In genomic region chr1:33430751-33431593, GRCh38 we compare ENCODE assay signal across 8 cellular contexts. TPM values are rescaled to one million over a fixed set of nuclear protein-coding genes. Genes with fewer than 3 reads are reported as not detected.
DNase-seq lines count a peak whose midpoint lies in the region; ATAC-seq and TF ChIP-seq lines count a peak whose summit lies in the region.

Gene PHC2, minus strand, starts transcription at chr1:33431095. Its CDS starts 55,556 bp downstream, at chr1:33375539.

- peak within 1 kb of the TSS in 6 of 10 donors; percentile 1 to 67 (median 31) for H3K27ac Mint-ChIP-seq in naive thymus-derived CD8-positive, alpha-beta T cell
- no peak within 1 kb of the TSS for H3K27ac Mint-ChIP-seq in stimulated activated memory B cell treated with anti-CD40 and anti-IgM and Interleukin-4, amounts not matched to agents 10 μg/mL and 1 μg/mL and 100 μg/mL, for 72 hours

- peaks cover 0 to 4% (median 2%) of the 10 kb centered on the region in 4 donors for H3K4me1 Mint-ChIP-seq in naive thymus-derived CD8-positive, alpha-beta T cell
- H3K4me1 Mint-ChIP-seq in stimulated activated memory B cell treated with anti-CD40 and anti-IgM and Interleukin-4, amounts not matched to agents 10 μg/mL and 1 μg/mL and 100 μg/mL, for 72 hours: no peaks in the 10 kb centered on the region

- H3K9me2 ChIP-seq in Loucy (replicated peaks; ENCODE audit: low read depth, low read length): no peaks in the 10 kb centered on the region

- H3K9me3 Mint-ChIP-seq in naive thymus-derived CD8-positive, alpha-beta T cell: no peaks in the 10 kb centered on the region
- H3K9me3 Mint-ChIP-seq in stimulated activated memory B cell treated with anti-CD40 and anti-IgM and Interleukin-4, amounts not matched to agents 10 μg/mL and 1 μg/mL and 100 μg/mL, for 72 hours: no peaks in the 10 kb centered on the region

- no peak within 1 kb of the TSS for H3K9ac ChIP-seq in Loucy (ENCODE audit: low read depth, low read length, poor library complexity, severe bottlenecking)

- POLR2A ChIA-PET in naive thymus-derived CD8-positive, alpha-beta T cell (lab: Charles Lee): no interaction called here

- TF ChIP-seq CTCF in Loucy (conservative IDR thresholded peaks at IDR 0.05; ENCODE audit: low read length) (no peak), fibroblast of pulmonary artery (IDR thresholded peaks at IDR 0.05; ENCODE audit: low read length, missing control alignments) (no peak)

- peak within 1 kb of the TSS; percentile 70 for H3K4me3 ChIP-seq in Loucy (ENCODE audit: low read length, poor library complexity, severe bottlenecking)
- peak within 1 kb of the TSS; percentile 62 for H3K4me3 ChIP-seq in fibroblast of pulmonary artery (replicated peaks; ENCODE audit: low read depth, low read length)

- H3K27me3 Mint-ChIP-seq in naive thymus-derived CD8-positive, alpha-beta T cell: peaks cover 0 to 7% (median 4%) of the 10 kb centered on the region in 5 donors
- peaks cover 10% of the 10 kb centered on the region for H3K27me3 Mint-ChIP-seq in stimulated activated memory B cell treated with anti-CD40 and anti-IgM and Interleukin-4, amounts not matched to agents 10 μg/mL and 1 μg/mL and 100 μg/mL, for 72 hours

- peaks cover 7% of the 10 kb centered on the region for H3K27me3 ChIP-seq in Loucy (ENCODE audit: insufficient read depth, low read length, poor library complexity, severe bottlenecking)

- no peaks in the 10 kb centered on the region for H3F3A ChIP-seq in Loucy (ENCODE audit: low read depth)

- H2AFZ ChIP-seq in Loucy (ENCODE audit: low read length): peak within 1 kb of the TSS; percentile 82

- H3K79me2 ChIP-seq in Loucy (ENCODE audit: insufficient read depth, low read length): no peaks in the 10 kb centered on the region

- no peaks in the 10 kb centered on the region for H3K36me3 ChIP-seq in Loucy (ENCODE audit: insufficient read depth, low read length)

- no peaks in the 10 kb centered on the region for H4K20me1 ChIP-seq in Loucy (ENCODE audit: insufficient read depth, low read length, poor library complexity, severe bottlenecking)

- peaks cover 5% of the 10 kb centered on the region for H3K4me1 ChIP-seq in Loucy (ENCODE audit: insufficient read depth, low read length, poor library complexity, severe bottlenecking)

- DNase-seq in DMS53 treated with DMSO at 0.1 percent for 48 hours (lab: John Stamatoyannopoulos, UW; ENCODE audit: unreplicated experiment) (peak; percentile 96), GOT3 (lab: John Stamatoyannopoulos, UW) (peak; percentile 83), SHP77 treated with DMSO at 0.1 percent for 48 hours (lab: John Stamatoyannopoulos, UW) (peak; percentile 89), fibroblast of pulmonary artery (ENCODE audit: low read depth) (peak; percentile 96)
- DNase-seq in activated effector memory CD4-positive, alpha-beta T cell treated with Interleukin-2 at 50 U/mL for 16 hours: peak; percentile 87
- DNase-seq in naive thymus-derived CD8-positive, alpha-beta T cell: peak; percentile 84 to 94 (median 91)

- H3K4me3 Mint-ChIP-seq in naive thymus-derived CD8-positive, alpha-beta T cell: peak within 1 kb of the TSS; percentile 61 to 84 (median 74)
- peak within 1 kb of the TSS; percentile 72 for H3K4me3 Mint-ChIP-seq in stimulated activated memory B cell treated with anti-CD40 and anti-IgM and Interleukin-4, amounts not matched to agents 10 μg/mL and 1 μg/mL and 100 μg/mL, for 72 hours

- H3K36me3 Mint-ChIP-seq in naive thymus-derived CD8-positive, alpha-beta T cell: no peaks in the 10 kb centered on the region
- H3K36me3 Mint-ChIP-seq in stimulated activated memory B cell treated with anti-CD40 and anti-IgM and Interleukin-4, amounts not matched to agents 10 μg/mL and 1 μg/mL and 100 μg/mL, for 72 hours: no peaks in the 10 kb centered on the region

- H3K4me2 ChIP-seq in Loucy (ENCODE audit: low read depth, low read length, poor library complexity, severe bottlenecking): peak within 1 kb of the TSS; percentile 45

- no peaks in the 10 kb centered on the region for H3K9me3 ChIP-seq in Loucy (ENCODE audit: insufficient read depth, low read depth, low read length)

- peak; percentile 95 to 97 for ATAC-seq in naive thymus-derived CD8-positive, alpha-beta T cell
- ATAC-seq in stimulated activated memory B cell treated with anti-CD40 and anti-IgM and Interleukin-4, amounts not matched to agents 10 μg/mL and 1 μg/mL and 100 μg/mL, for 72 hours: peak; percentile 98

RNA-seq across cellular contexts. Expression of gene PHC2, which starts in this region (rescaled TPM):
- total RNA-seq in naive thymus-derived CD8-positive, alpha-beta T cell: 10 to 100 TPM; 36.3 to 36.5 TPM
- 10 to 100 TPM; 11.8 to 38.4 (median 27.5) TPM for polyA plus RNA-seq in naive thymus-derived CD8-positive, alpha-beta T cell

Comparison
In these comparisons a context has a peak if more than half of its experiments do, and no peak if none do; other contexts are left out.
1. Peak in every context shown above with its lines: DNase-seq, ATAC-seq and H3K4me3 ChIP-seq.